In the genomic region with DNA sequence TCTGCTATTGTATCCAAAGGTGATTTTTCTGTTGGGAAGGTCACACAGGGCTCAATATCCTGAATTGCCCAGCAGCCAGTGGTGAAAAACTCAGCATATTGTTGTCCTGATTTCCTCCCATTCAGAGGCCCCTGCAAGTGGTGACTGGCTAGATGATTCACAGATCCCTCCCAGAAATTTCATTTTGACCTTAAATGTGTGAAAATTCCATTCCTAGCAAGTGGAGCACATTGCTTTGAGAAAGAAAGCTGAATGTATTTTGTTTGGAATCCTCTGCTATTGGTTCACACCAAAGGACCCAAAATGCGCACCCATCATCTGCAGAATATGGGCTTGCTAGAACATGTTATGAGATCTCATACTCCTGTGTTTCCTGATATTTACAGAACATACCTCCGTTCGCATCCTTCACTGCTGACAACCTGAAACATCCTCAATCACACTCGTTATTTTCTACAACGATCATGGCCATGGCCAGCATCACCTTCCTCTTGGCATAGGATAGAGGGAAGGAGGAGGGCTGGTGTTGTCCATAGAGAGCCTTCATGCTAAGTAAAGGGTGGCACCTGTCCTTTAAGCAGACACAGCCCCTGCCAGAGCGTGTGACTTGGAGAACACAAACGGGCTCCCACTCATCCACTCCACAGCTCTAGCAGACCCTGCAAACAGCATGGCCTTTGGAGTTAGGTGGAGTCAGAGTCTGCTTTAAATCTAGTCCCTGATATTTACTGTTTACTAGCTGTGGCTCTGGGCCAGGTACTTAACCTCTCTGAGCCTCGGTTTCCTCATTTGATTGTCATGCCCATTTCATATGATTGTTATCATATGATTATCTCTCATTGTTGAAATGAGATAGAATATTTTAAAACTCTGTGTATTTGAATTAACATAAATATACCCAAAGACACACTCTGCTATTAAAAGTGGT, we compare ENCODE assay signal across 1 cellular context.
TF ChIP-seq lines count a peak whose summit lies in the region.

No MANE protein-coding gene starts in this region.

TF ChIP-seq in endothelial cell of umbilical vein, 7 proteins besides CTCF, POLR2A, EP300 and RAD21:
- TF ChIP-seq GATA2 (IDR thresholded peaks at IDR 0.05; ENCODE audit: insufficient read depth, insufficient read length, low read depth, low read length) (peak; percentile 9), FOS (IDR thresholded peaks at IDR 0.05; ENCODE audit: borderline replicate concordance, insufficient read depth, low read length) (peak; percentile 77), POLR2AphosphoS5 (IDR thresholded peaks at IDR 0.05; ENCODE audit: insufficient read depth, low read depth, low read length) (no peak), JUN (IDR thresholded peaks at IDR 0.05; ENCODE audit: borderline replicate concordance, insufficient read depth, insufficient read length, low read depth) (no peak), MYC (IDR thresholded peaks at IDR 0.05; ENCODE audit: low read depth, low read length) (no peak), EZH2 (IDR thresholded peaks at IDR 0.05; ENCODE audit: borderline replicate concordance, low read depth, low read length, severe bottlenecking) (no peak)
- TF ChIP-seq, protein P1, sequence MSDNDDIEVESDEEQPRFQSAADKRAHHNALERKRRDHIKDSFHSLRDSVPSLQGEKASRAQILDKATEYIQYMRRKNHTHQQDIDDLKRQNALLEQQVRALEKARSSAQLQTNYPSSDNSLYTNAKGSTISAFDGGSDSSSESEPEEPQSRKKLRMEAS (IDR thresholded peaks at IDR 0.05; ENCODE audit: insufficient read depth, insufficient read length) = no peak
